Comparison of ENCODE assay signal across 24 cellular contexts in genomic region chrX:11380187-11380586, GRCh38.
DNase-seq lines count a peak whose midpoint lies in the region; ATAC-seq, FAIRE-seq and TF ChIP-seq lines count a peak whose summit lies in the region.
"Had no signal": no experiment of that assay in that cellular context is flagged by ENCODE, and none has a peak within 500 bp of the region (broad histone marks: within the 10 kb centered on the region; RNA-seq: fewer than 3 reads in every experiment).

No MANE protein-coding gene starts in this region.

- no peak for ATAC-seq in natural killer cell
- ATAC-seq: naive thymus-derived CD4-positive, alpha-beta T cell had no signal

- no peaks in the 10 kb centered on the region for H3K4me1 Mint-ChIP-seq in natural killer cell
- H3K4me1 Mint-ChIP-seq: activated CD4-positive, alpha-beta T cell treated with anti-CD3 and anti-CD28 coated beads, Interleukin-2, amount 10 ng/mL, durations not matched to agents 24 days and 14 days; activated naive CD8-positive, alpha-beta T cell treated with anti-CD3 and anti-CD28 coated beads, Interleukin-2, amount 10 ng/mL, durations not matched to agents 7 days and 5 days; CD4-positive, alpha-beta memory T cell; central memory CD8-positive, alpha-beta T cell; naive thymus-derived CD4-positive, alpha-beta T cell had no signal

- 63% methylated on average over 6 of the region's 6 CpGs for WGBS in esophagus muscularis mucosa
- WGBS in suprapubic skin = 63% methylated on average over 6 of the region's 6 CpGs

- H3K9me3 ChIP-seq in esophagus muscularis mucosa (no peaks in the 10 kb centered on the region), suprapubic skin (no peaks in the 10 kb centered on the region), BE2C (no peaks in the 10 kb centered on the region)
- H3K9me3 ChIP-seq: prostate gland, SJSA1 had no signal

- TF ChIP-seq POLR2A in esophagus muscularis mucosa (IDR thresholded peaks at IDR 0.05; ENCODE audit: low read depth) = no peak
- TF ChIP-seq POLR2A in suprapubic skin (IDR thresholded peaks at IDR 0.05) = no peak

- H3K27me3 ChIP-seq in esophagus muscularis mucosa (no peaks in the 10 kb centered on the region), suprapubic skin (no peaks in the 10 kb centered on the region), BE2C (no peaks in the 10 kb centered on the region)
- H3K27me3 ChIP-seq: SJSA1 had no signal

- H3K36me3 ChIP-seq in esophagus muscularis mucosa (no peaks in the 10 kb centered on the region), suprapubic skin (no peaks in the 10 kb centered on the region), BE2C (no peaks in the 10 kb centered on the region)
- H3K36me3 ChIP-seq: prostate gland, SJSA1 had no signal

- peak; percentile 16 for DNase-seq in GM04504 (ENCODE audit: low read depth)
- no peak for DNase-seq in esophagus muscularis mucosa (ENCODE audit: extremely low spot score)
- DNase-seq in iris pigment epithelial cell (ENCODE audit: low read depth) = peak; percentile 23
- no peak for DNase-seq in suprapubic skin (ENCODE audit: low spot score in 2 of 2)
- no peak for DNase-seq in natural killer cell
- no peak for DNase-seq in BE2C
- no peak for DNase-seq in HTR-8/SVneo (ENCODE audit: insufficient read length, low spot score)
- no peak for DNase-seq in stimulated activated CD8-positive, alpha-beta memory T cell treated with anti-CD3 and anti-CD28 coated beads, Interleukin-4, amount 100 ng/mL, for 48 hours
- DNase-seq: activated CD4-positive, alpha-beta T cell treated with anti-CD3 and anti-CD28 coated beads, Interleukin-2, amount 10 ng/mL, durations not matched to agents 24 days and 14 days; activated naive CD8-positive, alpha-beta T cell treated with anti-CD3 and anti-CD28 coated beads, Interleukin-2, amount 10 ng/mL, durations not matched to agents 7 days and 5 days; activated T-cell treated with anti-CD3 and anti-CD28 coated beads, Interleukin-2, amount 50 U/mL, for 1 hour; CD4-positive, alpha-beta memory T cell; DND-41; GOT3; hippocampal formation; Kasumi-1; naive thymus-derived CD4-positive, alpha-beta T cell; NCI-H1436 treated with DMSO at 0.1 percent for 48 hours; NCI-H510A; substantia nigra had no signal

- H3K4me1 ChIP-seq in esophagus muscularis mucosa = peaks cover 0 to 19% (median 7%) of the 10 kb centered on the region in 4 donors
- peaks cover 3% of the 10 kb centered on the region for H3K4me1 ChIP-seq in suprapubic skin
- no peaks in the 10 kb centered on the region for H3K4me1 ChIP-seq in BE2C
- H3K4me1 ChIP-seq: prostate gland, SJSA1 had no signal

- H3K36me3 Mint-ChIP-seq in natural killer cell = no peaks in the 10 kb centered on the region
- H3K36me3 Mint-ChIP-seq: activated naive CD8-positive, alpha-beta T cell treated with anti-CD3 and anti-CD28 coated beads, Interleukin-2, amount 10 ng/mL, durations not matched to agents 7 days and 5 days; CD4-positive, alpha-beta memory T cell; naive thymus-derived CD4-positive, alpha-beta T cell had no signal

- H3K4me3 Mint-ChIP-seq in natural killer cell = no peak overlapping the region
- H3K4me3 Mint-ChIP-seq: activated CD4-positive, alpha-beta T cell treated with anti-CD3 and anti-CD28 coated beads, Interleukin-2, amount 10 ng/mL, durations not matched to agents 24 days and 14 days; activated naive CD8-positive, alpha-beta T cell treated with anti-CD3 and anti-CD28 coated beads, Interleukin-2, amount 10 ng/mL, durations not matched to agents 7 days and 5 days; CD4-positive, alpha-beta memory T cell; central memory CD8-positive, alpha-beta T cell; naive thymus-derived CD4-positive, alpha-beta T cell had no signal

- no peaks in the 10 kb centered on the region for H3K27me3 Mint-ChIP-seq in natural killer cell (ENCODE audit: low read depth in 2 of 2)
- H3K27me3 Mint-ChIP-seq: activated CD4-positive, alpha-beta T cell treated with anti-CD3 and anti-CD28 coated beads, Interleukin-2, amount 10 ng/mL, durations not matched to agents 24 days and 14 days; activated naive CD8-positive, alpha-beta T cell treated with anti-CD3 and anti-CD28 coated beads, Interleukin-2, amount 10 ng/mL, durations not matched to agents 7 days and 5 days; central memory CD8-positive, alpha-beta T cell had no signal

- no peak overlapping the region for H3K27ac Mint-ChIP-seq in natural killer cell
- H3K27ac Mint-ChIP-seq: activated CD4-positive, alpha-beta T cell treated with anti-CD3 and anti-CD28 coated beads, Interleukin-2, amount 10 ng/mL, durations not matched to agents 24 days and 14 days; activated naive CD8-positive, alpha-beta T cell treated with anti-CD3 and anti-CD28 coated beads, Interleukin-2, amount 10 ng/mL, durations not matched to agents 7 days and 5 days; CD4-positive, alpha-beta memory T cell; naive thymus-derived CD4-positive, alpha-beta T cell had no signal

- no peaks in the 10 kb centered on the region for H3K9me3 Mint-ChIP-seq in natural killer cell
- H3K9me3 Mint-ChIP-seq: activated CD4-positive, alpha-beta T cell treated with anti-CD3 and anti-CD28 coated beads, Interleukin-2, amount 10 ng/mL, durations not matched to agents 24 days and 14 days; activated naive CD8-positive, alpha-beta T cell treated with anti-CD3 and anti-CD28 coated beads, Interleukin-2, amount 10 ng/mL, durations not matched to agents 7 days and 5 days; central memory CD8-positive, alpha-beta T cell had no signal

- no peak for FAIRE-seq in HTR-8/SVneo (lab: Jason Lieb, UNC)
- FAIRE-seq: endometrium had no signal

- H3K4me3 ChIP-seq in esophagus muscularis mucosa = no peak overlapping the region
- H3K4me3 ChIP-seq in suprapubic skin = no peak overlapping the region
- no peak overlapping the region for H3K4me3 ChIP-seq in BE2C (ENCODE audit: low read depth, low read length)
- H3K4me3 ChIP-seq: prostate gland, SJSA1 had no signal

- TF ChIP-seq CTCF in esophagus muscularis mucosa (IDR thresholded peaks at IDR 0.05) = no peak
- no peak for TF ChIP-seq CTCF in suprapubic skin (IDR thresholded peaks at IDR 0.05)
- no peak for TF ChIP-seq CTCF in natural killer cell (IDR thresholded peaks at IDR 0.05)
- no peak for TF ChIP-seq CTCF in BE2C (IDR thresholded peaks at IDR 0.05; ENCODE audit: low read depth, low read length)

- intact Hi-C loops in esophagus muscularis mucosa (cut with DNase I) = loop anchor here (2.0 to 10.0 kb wide), 3 partner anchors 55 to 235 kb away; no protein-coding TSS in a partner anchor
- intact Hi-C loops in natural killer cell (cut with micrococcal nuclease) = loop anchor here (5.0 kb wide), 1 partner anchor 392 kb away; no protein-coding TSS in a partner anchor

- H3K27ac ChIP-seq in esophagus muscularis mucosa (replicated peaks in 1 of 4) (peak overlapping the region in 3 of 4 donors; percentile 22 to 47 (median 42)), suprapubic skin (peak overlapping the region; percentile 64)
- H3K27ac ChIP-seq: prostate gland, SJSA1 had no signal

- no peak for TF ChIP-seq EP300 in esophagus muscularis mucosa (IDR thresholded peaks at IDR 0.05)
- TF ChIP-seq EP300 in suprapubic skin (IDR thresholded peaks at IDR 0.05) = no peak

Comparison
In these comparisons a context has a peak if more than half of its experiments do, and no peak if none do; other contexts are left out.
1. DNase-seq: peak in GM04504 (single experiment) and iris pigment epithelial cell (single experiment); none in esophagus muscularis mucosa (single experiment), suprapubic skin (0 of 2), natural killer cell (single experiment), BE2C (single experiment), HTR-8/SVneo (single experiment) and stimulated activated CD8-positive, alpha-beta memory T cell treated with anti-CD3 and anti-CD28 coated beads, Interleukin-4, amount 100 ng/mL, for 48 hours (single experiment).